Comparison of ENCODE assay signal across 34 cellular contexts in the genomic region with DNA sequence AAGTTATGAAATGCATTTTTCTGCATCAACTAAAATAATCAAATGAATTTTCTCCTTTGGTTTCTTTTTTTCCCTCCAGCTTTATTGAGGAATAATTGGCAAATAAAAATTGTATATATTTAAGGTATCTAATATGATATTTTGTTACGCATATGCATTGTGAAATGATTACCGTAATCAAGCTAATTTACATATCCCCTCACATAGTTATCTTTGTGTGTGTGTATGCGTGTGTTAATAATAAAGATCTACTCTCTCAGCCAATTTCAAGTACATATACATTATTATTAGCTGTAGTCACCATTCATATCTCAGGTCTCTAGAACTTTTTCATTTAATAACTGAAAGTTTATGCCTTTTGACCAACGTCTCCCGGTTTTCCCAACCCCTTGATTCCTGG.
"Had no signal": no experiment of that assay in that cellular context is flagged by ENCODE, and none has a peak within 500 bp of the region (broad histone marks: within the 10 kb centered on the region; RNA-seq: fewer than 3 reads in every experiment).

No MANE protein-coding gene starts in this region.

- ATAC-seq: activated naive CD4-positive, alpha-beta T cell treated with anti-CD3 and anti-CD28 coated beads, Interleukin-2, amount 50 U/mL, for 72 hours; activated naive CD8-positive, alpha-beta T cell treated with anti-CD3 and anti-CD28 coated beads, Interleukin-2, amount 50 U/mL, for 24 hours; activated T-cell treated with anti-CD3 and anti-CD28 coated beads, Interleukin-2, amount 50 U/mL, for 4 hours; activated T-cell treated with anti-CD3 and anti-CD28 coated beads, Interleukin-2, amount 50 U/mL, for 72 hours; activated T-helper 17 cell treated with anti-CD3 and anti-CD28 coated beads, Interleukin-2, amount 50 U/mL, for 72 hours; body of pancreas had no signal

- H3K9me3 ChIP-seq: adrenal gland, body of pancreas, breast epithelium had no signal

- H3K36me3 ChIP-seq: adrenal gland, ascending aorta, brain microvascular endothelial cell, breast epithelium, cardiac muscle cell had no signal

- DNase-seq: activated effector memory CD4-positive, alpha-beta T cell treated with anti-CD3 and anti-CD28 coated beads, Interleukin-2, amount 50 U/mL, for 16 hours; activated effector memory CD4-positive, alpha-beta T cell treated with Interleukin-2 at 50 U/mL for 16 hours; activated gamma-delta T cell; activated gamma-delta T cell treated with Interleukin-2 at 50 U/mL for 16 hours; activated naive CD4-positive, alpha-beta T cell; activated naive CD4-positive, alpha-beta T cell treated with anti-CD3 and anti-CD28 coated beads for 36 hours; activated naive CD4-positive, alpha-beta T cell treated with anti-CD3 and anti-CD28 coated beads, Interleukin-2, amount 10 ng/mL, durations not matched to agents 7 days and 5 days; activated naive CD4-positive, alpha-beta T cell treated with anti-CD3 and anti-CD28 coated beads, Interleukin-2, amount 50 U/mL, for 16 hours; activated naive CD4-positive, alpha-beta T cell treated with Interleukin-2 at 50 U/mL for 16 hours; activated naive CD8-positive, alpha-beta T cell treated with anti-CD3 and anti-CD28 coated beads for 36 hours; activated naive CD8-positive, alpha-beta T cell treated with anti-CD3 and anti-CD28 coated beads, Interleukin-2, amount 10 ng/mL, durations not matched to agents 7 days and 5 days; activated naive CD8-positive, alpha-beta T cell treated with anti-CD3 and anti-CD28 coated beads, Interleukin-2, amount 50 U/mL, for 24 hours; activated T-cell treated with anti-CD3 and anti-CD28 coated beads, Interleukin-2, amount 50 U/mL, for 1 hour; activated T-cell treated with anti-CD3 and anti-CD28 coated beads, Interleukin-2, amount 50 U/mL, for 24 hours; activated T-cell treated with anti-CD3 and anti-CD28 coated beads, Interleukin-2, amount 50 U/mL, for 4 hours; activated T-cell treated with anti-CD3 and anti-CD28 coated beads, Interleukin-2, amount 50 U/mL, for 48 hours; activated T-cell treated with anti-CD3 and anti-CD28 coated beads, Interleukin-2, amount 50 U/mL, for 72 hours; adrenal gland; amniotic stem cell; amygdala; anterior cingulate cortex; aorta; body of pancreas; brain microvascular endothelial cell; caudate nucleus; central memory CD4-positive, alpha-beta T cell; cerebellar nuclear complex had no signal

- H3K27me3 ChIP-seq: adrenal gland, ascending aorta, body of pancreas, brain microvascular endothelial cell, breast epithelium, cardiac muscle cell had no signal

- FAIRE-seq: astrocyte, bronchial epithelial cell had no signal

- H3K27ac ChIP-seq: adrenal gland, ascending aorta, body of pancreas, brain microvascular endothelial cell, breast epithelium, cardiac muscle cell had no signal

- H3K4me3 ChIP-seq: adrenal gland, ascending aorta, body of pancreas, breast epithelium, cardiac muscle cell had no signal

- H3K4me1 ChIP-seq: adrenal gland, ascending aorta, body of pancreas, breast epithelium had no signal
